Comparison of ENCODE assay signal across 18 cellular contexts in the genomic region with DNA sequence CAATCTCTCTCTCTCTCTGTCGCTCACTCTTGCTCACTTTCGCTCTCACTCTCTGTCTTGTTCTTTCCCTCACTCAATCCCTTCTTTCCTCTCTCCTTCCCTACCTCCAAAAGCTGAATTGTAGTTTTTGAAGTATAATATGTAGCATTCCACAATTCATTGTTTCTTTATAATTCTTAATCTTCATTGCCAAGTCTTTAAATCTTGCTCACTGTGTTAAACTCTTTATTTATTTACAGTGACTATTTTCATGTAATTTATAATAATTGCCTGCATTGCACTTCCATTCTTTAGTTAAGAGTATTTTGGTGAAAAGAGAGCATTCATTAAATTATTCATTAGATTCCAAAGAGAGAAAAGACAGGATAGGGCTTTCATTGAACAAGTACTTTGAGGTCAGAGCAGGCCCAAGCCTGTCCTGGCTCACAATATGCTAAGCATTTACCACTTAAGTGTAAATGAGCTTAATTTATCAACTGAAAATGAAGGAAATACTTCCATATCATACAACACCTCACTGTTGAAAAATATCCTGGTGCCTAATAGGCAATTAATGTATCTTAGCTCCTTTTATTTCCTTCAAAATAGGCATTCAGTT.
"Had no signal": no experiment of that assay in that cellular context is flagged by ENCODE, and none has a peak within 500 bp of the region (broad histone marks: within the 10 kb centered on the region; RNA-seq: fewer than 3 reads in every experiment).

No MANE protein-coding gene starts in this region.

- H3K27ac ChIP-seq: gastrocnemius medialis, psoas muscle, sigmoid colon, WERI-Rb-1 had no signal

- H3K27me3 Mint-ChIP-seq: activated naive CD4-positive, alpha-beta T cell treated with anti-CD3 and anti-CD28 coated beads, Interleukin-2, amount 10 ng/mL, durations not matched to agents 7 days and 5 days; central memory CD8-positive, alpha-beta T cell; naive B cell; stimulated activated naive B cell treated with anti-CD40 and anti-IgM and Interleukin-4, amounts not matched to agents 10 μg/mL and 1 μg/mL and 100 μg/mL, for 72 hours had no signal

- DNase-seq: activated CD4-positive, alpha-beta T cell treated with anti-CD3 and anti-CD28 coated beads for 4 hours; activated CD8-positive, alpha-beta memory T cell treated with anti-CD3 and anti-CD28 coated beads for 24 hours; activated naive CD4-positive, alpha-beta T cell treated with anti-CD3 and anti-CD28 coated beads, Interleukin-2, amount 10 ng/mL, durations not matched to agents 7 days and 5 days; activated T-cell treated with anti-CD3 and anti-CD28 coated beads for 4 hours; cortex of kidney; effector CD8-positive, alpha-beta T cell; gastrocnemius medialis; kidney glomerular epithelial cell; naive B cell; psoas muscle; sigmoid colon; stimulated activated CD4-positive, alpha-beta T cell treated with anti-CD3 and anti-CD28 coated beads, Interleukin-2, amount 100 ng/mL, for 24 hours; stimulated activated naive B cell treated with anti-CD40 and anti-IgM and Interleukin-4, amounts not matched to agents 10 μg/mL and 1 μg/mL and 100 μg/mL, for 72 hours; trophoblast cell; WERI-Rb-1 had no signal

- H3K9me3 Mint-ChIP-seq: activated naive CD4-positive, alpha-beta T cell treated with anti-CD3 and anti-CD28 coated beads, Interleukin-2, amount 10 ng/mL, durations not matched to agents 7 days and 5 days; activated T-helper 2 cell treated with anti-CD3 and anti-CD28 coated beads, Interferon-gamma antibody, Interleukin-2, Interleukin-4, amounts not matched to agents 10 μg/mL and 5 μg/mL and 100 μg/mL, durations not matched to agents 14 hours and 24 hours and 36 hours; central memory CD8-positive, alpha-beta T cell; naive B cell; stimulated activated naive B cell treated with anti-CD40 and anti-IgM and Interleukin-4, amounts not matched to agents 10 μg/mL and 1 μg/mL and 100 μg/mL, for 72 hours had no signal

- H3K27me3 ChIP-seq: gastrocnemius medialis, sigmoid colon had no signal

- H3K4me1 ChIP-seq: gastrocnemius medialis, psoas muscle, sigmoid colon had no signal

- H3K27ac Mint-ChIP-seq: activated naive CD4-positive, alpha-beta T cell treated with anti-CD3 and anti-CD28 coated beads, Interleukin-2, amount 10 ng/mL, durations not matched to agents 7 days and 5 days; activated T-helper 2 cell treated with anti-CD3 and anti-CD28 coated beads, Interferon-gamma antibody, Interleukin-2, Interleukin-4, amounts not matched to agents 10 μg/mL and 5 μg/mL and 100 μg/mL, durations not matched to agents 14 hours and 24 hours and 36 hours; mesothelial cell of epicardium; stimulated activated naive B cell treated with anti-CD40 and anti-IgM and Interleukin-4, amounts not matched to agents 10 μg/mL and 1 μg/mL and 100 μg/mL, for 72 hours had no signal

- H3K4me3 Mint-ChIP-seq: activated naive CD4-positive, alpha-beta T cell treated with anti-CD3 and anti-CD28 coated beads, Interleukin-2, amount 10 ng/mL, durations not matched to agents 7 days and 5 days; central memory CD8-positive, alpha-beta T cell; mesothelial cell of epicardium; naive B cell; stimulated activated naive B cell treated with anti-CD40 and anti-IgM and Interleukin-4, amounts not matched to agents 10 μg/mL and 1 μg/mL and 100 μg/mL, for 72 hours had no signal

- H3K36me3 Mint-ChIP-seq: activated naive CD4-positive, alpha-beta T cell treated with anti-CD3 and anti-CD28 coated beads, Interleukin-2, amount 10 ng/mL, durations not matched to agents 7 days and 5 days; mesothelial cell of epicardium; naive B cell; stimulated activated naive B cell treated with anti-CD40 and anti-IgM and Interleukin-4, amounts not matched to agents 10 μg/mL and 1 μg/mL and 100 μg/mL, for 72 hours had no signal

- H3K9me3 ChIP-seq: gastrocnemius medialis, psoas muscle had no signal

- ATAC-seq: gastrocnemius medialis; psoas muscle; stimulated activated naive B cell treated with anti-CD40 and anti-IgM and Interleukin-4, amounts not matched to agents 10 μg/mL and 1 μg/mL and 100 μg/mL, for 72 hours had no signal

- H3K4me3 ChIP-seq: gastrocnemius medialis, psoas muscle, sigmoid colon had no signal

- H3K36me3 ChIP-seq: gastrocnemius medialis, sigmoid colon, WERI-Rb-1 had no signal
